ENCODE assay signal across 1 cellular context in the genomic region with DNA sequence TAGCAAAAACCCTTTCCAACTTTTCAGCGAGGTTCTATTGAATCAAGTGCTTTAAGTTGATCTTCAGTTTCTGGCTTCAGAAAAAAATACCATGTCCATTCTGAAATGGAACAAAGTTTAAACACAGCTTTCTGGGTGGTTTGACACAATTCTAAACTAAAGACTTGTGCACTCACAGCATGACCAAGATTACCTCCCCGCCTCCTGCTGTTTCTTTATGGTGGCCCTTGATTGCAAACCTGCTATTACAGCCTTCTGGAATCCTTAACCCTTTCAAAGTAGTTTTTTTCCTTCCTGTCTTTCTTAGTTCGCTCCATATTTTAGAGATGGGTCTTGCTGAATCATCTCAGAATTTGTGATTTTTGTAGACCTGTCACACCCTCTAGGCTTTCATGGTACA.
TF ChIP-seq lines count a peak whose summit lies in the region.

No MANE protein-coding gene starts in this region.

TF ChIP-seq in HEK293, 187 proteins besides CTCF, POLR2A, EP300 and RAD21 (continued from another document):
- TF ChIP-seq, protein P1, sequence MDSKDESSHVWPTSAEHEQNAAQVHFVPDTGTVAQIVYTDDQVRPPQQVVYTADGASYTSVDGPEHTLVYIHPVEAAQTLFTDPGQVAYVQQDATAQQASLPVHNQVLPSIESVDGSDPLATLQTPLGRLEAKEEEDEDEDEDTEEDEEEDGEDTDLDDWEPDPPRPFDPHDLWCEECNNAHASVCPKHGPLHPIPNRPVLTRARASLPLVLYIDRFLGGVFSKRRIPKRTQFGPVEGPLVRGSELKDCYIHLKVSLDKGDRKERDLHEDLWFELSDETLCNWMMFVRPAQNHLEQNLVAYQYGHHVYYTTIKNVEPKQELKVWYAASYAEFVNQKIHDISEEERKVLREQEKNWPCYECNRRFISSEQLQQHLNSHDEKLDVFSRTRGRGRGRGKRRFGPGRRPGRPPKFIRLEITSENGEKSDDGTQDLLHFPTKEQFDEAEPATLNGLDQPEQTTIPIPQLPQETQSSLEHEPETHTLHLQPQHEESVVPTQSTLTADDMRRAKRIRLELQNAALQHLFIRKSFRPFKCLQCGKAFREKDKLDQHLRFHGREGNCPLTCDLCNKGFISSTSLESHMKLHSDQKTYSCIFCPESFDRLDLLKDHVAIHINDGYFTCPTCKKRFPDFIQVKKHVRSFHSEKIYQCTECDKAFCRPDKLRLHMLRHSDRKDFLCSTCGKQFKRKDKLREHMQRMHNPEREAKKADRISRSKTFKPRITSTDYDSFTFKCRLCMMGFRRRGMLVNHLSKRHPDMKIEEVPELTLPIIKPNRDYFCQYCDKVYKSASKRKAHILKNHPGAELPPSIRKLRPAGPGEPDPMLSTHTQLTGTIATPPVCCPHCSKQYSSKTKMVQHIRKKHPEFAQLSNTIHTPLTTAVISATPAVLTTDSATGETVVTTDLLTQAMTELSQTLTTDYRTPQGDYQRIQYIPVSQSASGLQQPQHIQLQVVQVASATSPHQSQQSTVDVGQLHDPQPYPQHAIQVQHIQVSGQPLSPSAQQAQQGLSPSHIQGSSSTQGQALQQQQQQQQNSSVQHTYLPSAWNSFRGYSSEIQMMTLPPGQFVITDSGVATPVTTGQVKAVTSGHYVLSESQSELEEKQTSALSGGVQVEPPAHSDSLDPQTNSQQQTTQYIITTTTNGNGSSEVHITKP (tag by site-specific recombination; IDR thresholded peaks at IDR 0.05): peak; percentile 43
- TF ChIP-seq ZBTB20 (tag by site-specific recombination; IDR thresholded peaks at IDR 0.05): peak; percentile 21; the same call in 1 of the 2 replicates
- TF ChIP-seq ZNF138 (tag by site-specific recombination; IDR thresholded peaks at IDR 0.05; ENCODE audit: borderline replicate concordance): no peak
- TF ChIP-seq OSR2 (tag by site-specific recombination; IDR thresholded peaks at IDR 0.05): peak; percentile 32; the same call in 1 of the 2 replicates
- peak; percentile 63 for TF ChIP-seq IKZF3 (tag by site-specific recombination; IDR thresholded peaks at IDR 0.05)
- TF ChIP-seq, protein P2, sequence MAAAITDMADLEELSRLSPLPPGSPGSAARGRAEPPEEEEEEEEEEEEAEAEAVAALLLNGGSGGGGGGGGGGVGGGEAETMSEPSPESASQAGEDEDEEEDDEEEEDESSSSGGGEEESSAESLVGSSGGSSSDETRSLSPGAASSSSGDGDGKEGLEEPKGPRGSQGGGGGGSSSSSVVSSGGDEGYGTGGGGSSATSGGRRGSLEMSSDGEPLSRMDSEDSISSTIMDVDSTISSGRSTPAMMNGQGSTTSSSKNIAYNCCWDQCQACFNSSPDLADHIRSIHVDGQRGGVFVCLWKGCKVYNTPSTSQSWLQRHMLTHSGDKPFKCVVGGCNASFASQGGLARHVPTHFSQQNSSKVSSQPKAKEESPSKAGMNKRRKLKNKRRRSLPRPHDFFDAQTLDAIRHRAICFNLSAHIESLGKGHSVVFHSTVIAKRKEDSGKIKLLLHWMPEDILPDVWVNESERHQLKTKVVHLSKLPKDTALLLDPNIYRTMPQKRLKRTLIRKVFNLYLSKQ (tag by site-specific recombination; IDR thresholded peaks at IDR 0.05; ENCODE audit: borderline replicate concordance): no peak
- TF ChIP-seq GLIS1 (tag by site-specific recombination; IDR thresholded peaks at IDR 0.05): peak; percentile 33; the same call in 1 of the 2 replicates
- no peak for TF ChIP-seq HOXA7 (CRISPR knock-in tag; IDR thresholded peaks at IDR 0.05; ENCODE audit: borderline replicate concordance)
- TF ChIP-seq ZNF701 (tag by site-specific recombination; IDR thresholded peaks at IDR 0.05): no peak
- TF ChIP-seq ZSCAN30 (tag by site-specific recombination; IDR thresholded peaks at IDR 0.05): peak; percentile 45; the same call in 1 of the 2 replicates
- peak; percentile 91 for TF ChIP-seq SP7 (tag by site-specific recombination; IDR thresholded peaks at IDR 0.05)
- TF ChIP-seq, protein P3, sequence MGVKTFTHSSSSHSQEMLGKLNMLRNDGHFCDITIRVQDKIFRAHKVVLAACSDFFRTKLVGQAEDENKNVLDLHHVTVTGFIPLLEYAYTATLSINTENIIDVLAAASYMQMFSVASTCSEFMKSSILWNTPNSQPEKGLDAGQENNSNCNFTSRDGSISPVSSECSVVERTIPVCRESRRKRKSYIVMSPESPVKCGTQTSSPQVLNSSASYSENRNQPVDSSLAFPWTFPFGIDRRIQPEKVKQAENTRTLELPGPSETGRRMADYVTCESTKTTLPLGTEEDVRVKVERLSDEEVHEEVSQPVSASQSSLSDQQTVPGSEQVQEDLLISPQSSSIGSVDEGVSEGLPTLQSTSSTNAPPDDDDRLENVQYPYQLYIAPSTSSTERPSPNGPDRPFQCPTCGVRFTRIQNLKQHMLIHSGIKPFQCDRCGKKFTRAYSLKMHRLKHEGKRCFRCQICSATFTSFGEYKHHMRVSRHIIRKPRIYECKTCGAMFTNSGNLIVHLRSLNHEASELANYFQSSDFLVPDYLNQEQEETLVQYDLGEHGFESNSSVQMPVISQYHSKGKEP (tag by site-specific recombination; IDR thresholded peaks at IDR 0.05): 0 out of 2 replicates have a peak, but pooled peaks have one; percentile 27
- TF ChIP-seq SALL2 (tag by site-specific recombination; IDR thresholded peaks at IDR 0.05; ENCODE audit: borderline replicate concordance): no peak
- no peak for TF ChIP-seq ZNF747 (tag by site-specific recombination; IDR thresholded peaks at IDR 0.05)
- peak; percentile 46; the same call in 1 of the 2 replicates for TF ChIP-seq ZNF660 (tag by site-specific recombination; IDR thresholded peaks at IDR 0.05)
- TF ChIP-seq SP2 (tag by site-specific recombination; IDR thresholded peaks at IDR 0.05): no peak
- no peak for TF ChIP-seq ZNF140 (tag by site-specific recombination; IDR thresholded peaks at IDR 0.05)
- 0 out of 2 replicates have a peak, but pooled peaks have one; percentile 24 for TF ChIP-seq GLI2 (tag by site-specific recombination; IDR thresholded peaks at IDR 0.05; ENCODE audit: borderline replicate concordance, low read depth)
- TF ChIP-seq ZIC2 (tag by site-specific recombination; IDR thresholded peaks at IDR 0.05): peak; percentile 84
- no peak for TF ChIP-seq ZNF416 (tag by site-specific recombination; IDR thresholded peaks at IDR 0.05)
- 0 out of 2 replicates have a peak, but pooled peaks have one; percentile 29 for TF ChIP-seq KLF7 (tag by site-specific recombination; IDR thresholded peaks at IDR 0.05; ENCODE audit: borderline replicate concordance)
- TF ChIP-seq ZBTB17 (tag by site-specific recombination; IDR thresholded peaks at IDR 0.05): no peak
- TF ChIP-seq ZSCAN16 (tag by site-specific recombination; IDR thresholded peaks at IDR 0.05): no peak
- TF ChIP-seq MZF1 (tag by site-specific recombination; IDR thresholded peaks at IDR 0.05; ENCODE audit: borderline replicate concordance): no peak
- 0 out of 2 replicates have a peak, but pooled peaks have one; percentile 31 for TF ChIP-seq ZBTB8A (tag by site-specific recombination; IDR thresholded peaks at IDR 0.05)
- TF ChIP-seq, protein P4, sequence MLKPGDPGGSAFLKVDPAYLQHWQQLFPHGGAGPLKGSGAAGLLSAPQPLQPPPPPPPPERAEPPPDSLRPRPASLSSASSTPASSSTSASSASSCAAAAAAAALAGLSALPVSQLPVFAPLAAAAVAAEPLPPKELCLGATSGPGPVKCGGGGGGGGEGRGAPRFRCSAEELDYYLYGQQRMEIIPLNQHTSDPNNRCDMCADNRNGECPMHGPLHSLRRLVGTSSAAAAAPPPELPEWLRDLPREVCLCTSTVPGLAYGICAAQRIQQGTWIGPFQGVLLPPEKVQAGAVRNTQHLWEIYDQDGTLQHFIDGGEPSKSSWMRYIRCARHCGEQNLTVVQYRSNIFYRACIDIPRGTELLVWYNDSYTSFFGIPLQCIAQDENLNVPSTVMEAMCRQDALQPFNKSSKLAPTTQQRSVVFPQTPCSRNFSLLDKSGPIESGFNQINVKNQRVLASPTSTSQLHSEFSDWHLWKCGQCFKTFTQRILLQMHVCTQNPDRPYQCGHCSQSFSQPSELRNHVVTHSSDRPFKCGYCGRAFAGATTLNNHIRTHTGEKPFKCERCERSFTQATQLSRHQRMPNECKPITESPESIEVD (tag by site-specific recombination; IDR thresholded peaks at IDR 0.05): peak; percentile 87
- no peak for TF ChIP-seq ZNF37A (tag by site-specific recombination; IDR thresholded peaks at IDR 0.05)
